Comparison of ENCODE assay signal across 23 cellular contexts in the genomic region with DNA sequence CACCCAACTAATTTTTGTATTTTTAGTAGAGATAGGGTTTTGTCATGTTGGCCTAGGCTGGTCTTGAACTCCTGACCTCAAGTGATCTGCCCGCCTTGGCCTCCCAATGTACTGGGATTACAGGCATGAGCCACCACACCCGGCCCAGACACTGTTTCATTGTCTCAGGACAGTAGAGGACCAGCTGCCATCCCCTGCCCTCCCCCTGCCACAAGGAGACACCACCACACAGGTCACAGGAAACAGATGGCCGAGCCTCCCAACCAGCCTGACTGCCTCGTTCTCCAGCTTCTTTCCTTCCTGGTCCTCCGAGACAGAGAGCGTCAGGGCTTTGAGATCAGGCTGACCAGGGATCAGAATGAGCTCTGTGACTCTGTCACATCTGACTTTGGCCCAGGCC. TPM values are rescaled to one million over a fixed set of nuclear protein-coding genes. Genes with fewer than 3 reads are reported as not detected.
DNase-seq lines count a peak whose midpoint lies in the region; ATAC-seq lines count a peak whose summit lies in the region.
"Had no signal": no experiment of that assay in that cellular context is flagged by ENCODE, and none has a peak within 500 bp of the region (broad histone marks: within the 10 kb centered on the region; RNA-seq: fewer than 3 reads in every experiment).

No MANE protein-coding gene starts in this region.

- peaks cover 2% of the 10 kb centered on the region for H3K36me3 Mint-ChIP-seq in activated T-cell treated with anti-CD3 and anti-CD28 coated beads, Interleukin-2, amount 50 U/mL, for 4 hours (ENCODE audit: insufficient read depth)

- peak overlapping the region in 9 of 11 experiments; percentile 31 to 58 (median 40); a peak in 15 of 22 replicates for H3K4me2 ChIP-seq in BLaER1 treated with 17β-estradiol and CSF1 and Interleukin-3, amounts not matched to agents 10 nM and 100 nM
- H3K4me2 ChIP-seq: A549 had no signal

- H3K36me3 ChIP-seq in BLaER1 treated with 17β-estradiol and CSF1 and Interleukin-3, amounts not matched to agents 10 nM and 100 nM: peaks cover 0 to 15% (median 0%) of the 10 kb centered on the region in 11 experiments; a peak in 5 of 22 replicates
- H3K36me3 ChIP-seq in effector memory CD4-positive, alpha-beta T cell (ENCODE audit: control insufficient read depth, insufficient read depth, low read length): no peaks in the 10 kb centered on the region
- H3K36me3 ChIP-seq: SJSA1 had no signal

- H3K4me3 ChIP-seq in BLaER1 treated with 17β-estradiol and CSF1 and Interleukin-3, amounts not matched to agents 10 nM and 100 nM: no peak overlapping the region
- no peak overlapping the region for H3K4me3 ChIP-seq in effector memory CD4-positive, alpha-beta T cell (ENCODE audit: insufficient read depth, low read depth, low read length, poor library complexity, severe bottlenecking)
- H3K4me3 ChIP-seq: A549, SJSA1 had no signal

- H3K4me3 Mint-ChIP-seq in activated T-cell treated with anti-CD3 and anti-CD28 coated beads, Interleukin-2, amount 50 U/mL, for 4 hours: no peak overlapping the region
- H3K4me3 Mint-ChIP-seq: B cell, T-cell had no signal

- H3K27ac ChIP-seq in BLaER1 treated with 17β-estradiol and CSF1 and Interleukin-3, amounts not matched to agents 10 nM and 100 nM: peak overlapping the region in 5 of 11 experiments; percentile 10 to 36 (median 23); a peak in 6 of 22 replicates
- H3K27ac ChIP-seq in effector memory CD4-positive, alpha-beta T cell (ENCODE audit: insufficient read depth, low read length, poor library complexity, severe bottlenecking): no peak overlapping the region
- H3K27ac ChIP-seq: A549, SJSA1 had no signal

- no peaks in the 10 kb centered on the region for H3K27me3 Mint-ChIP-seq in activated T-cell treated with anti-CD3 and anti-CD28 coated beads, Interleukin-2, amount 50 U/mL, for 4 hours (ENCODE audit: low read depth)
- H3K27me3 Mint-ChIP-seq: B cell, T-cell had no signal

- DNase-seq in G401 (ENCODE audit: low spot score) (peak; percentile 15), NCI-H524 (lab: John Stamatoyannopoulos, UW) (peak; percentile 48 to 89), dermis blood vessel endothelial cell (peak; percentile 38), nucleus accumbens (lab: John Stamatoyannopoulos, UW) (no peak), NAMALWA (ENCODE audit: low spot score) (no peak)
- no peak for DNase-seq in activated T-cell treated with anti-CD3 and anti-CD28 coated beads, Interleukin-2, amount 50 U/mL, for 4 hours
- DNase-seq in effector memory CD4-positive, alpha-beta T cell: no peak
- DNase-seq: DMS79, EL, H7, MV-4-11, NCI-H1105 treated with DMSO at 0.1 percent for 48 hours, NCI-H146, NCI-H1930, NCI-H2107, NCI-H2227 treated with DMSO at 0.1 percent for 48 hours, T-cell had no signal

- H3K4me1 Mint-ChIP-seq in activated T-cell treated with anti-CD3 and anti-CD28 coated beads, Interleukin-2, amount 50 U/mL, for 4 hours (ENCODE audit: low read depth): no peaks in the 10 kb centered on the region
- H3K4me1 Mint-ChIP-seq: B cell, T-cell had no signal

- no peaks in the 10 kb centered on the region for H3K9me3 ChIP-seq in BLaER1 treated with 17β-estradiol and CSF1 and Interleukin-3, amounts not matched to agents 10 nM and 100 nM (replicated peaks in 1 of 11)
- no peaks in the 10 kb centered on the region for H3K9me3 ChIP-seq in effector memory CD4-positive, alpha-beta T cell (ENCODE audit: control insufficient read depth, low read length)
- H3K9me3 ChIP-seq: A549, SJSA1 had no signal

- ATAC-seq in activated T-cell treated with anti-CD3 and anti-CD28 coated beads, Interleukin-2, amount 50 U/mL, for 4 hours: no peak
- ATAC-seq: A549, HepG2, Right ventricle myocardium inferior, T-cell had no signal

- H3K9me3 Mint-ChIP-seq in activated T-cell treated with anti-CD3 and anti-CD28 coated beads, Interleukin-2, amount 50 U/mL, for 4 hours: no peaks in the 10 kb centered on the region
- H3K9me3 Mint-ChIP-seq: T-cell had no signal

- no peaks in the 10 kb centered on the region; a peak in 2 of 22 replicates for H4K20me1 ChIP-seq in BLaER1 treated with 17β-estradiol and CSF1 and Interleukin-3, amounts not matched to agents 10 nM and 100 nM

- H3K27me3 ChIP-seq in BLaER1 treated with 17β-estradiol and CSF1 and Interleukin-3, amounts not matched to agents 10 nM and 100 nM: no peaks in the 10 kb centered on the region
- H3K27me3 ChIP-seq in effector memory CD4-positive, alpha-beta T cell (replicated peaks; ENCODE audit: control insufficient read depth, insufficient read depth, low read length, poor library complexity, severe bottlenecking): no peaks in the 10 kb centered on the region

- in situ Hi-C loops in G401 (cut with HindIII; ENCODE audit: low sequenced_read_pairs): no loop called here

- peak overlapping the region in 3 of 11 experiments; percentile 13 to 47 (median 26); a peak in 2 of 22 replicates for H3K9ac ChIP-seq in BLaER1 treated with 17β-estradiol and CSF1 and Interleukin-3, amounts not matched to agents 10 nM and 100 nM

- peaks cover 0 to 18% (median 12%) of the 10 kb centered on the region in 10 experiments; a peak in 15 of 20 replicates for H3K4me1 ChIP-seq in BLaER1 treated with 17β-estradiol and CSF1 and Interleukin-3, amounts not matched to agents 10 nM and 100 nM
- H3K4me1 ChIP-seq in effector memory CD4-positive, alpha-beta T cell (ENCODE audit: control insufficient read depth, insufficient read depth, low read length, poor library complexity, severe bottlenecking): no peaks in the 10 kb centered on the region
- H3K4me1 ChIP-seq: A549, SJSA1 had no signal

RNA-seq across cellular contexts. Expression of a gene that starts 20.8 kb away (rescaled TPM):
- total RNA-seq in G401 (2014; rRNA removed; shearing (Covaris generic)): 145 and 179 TPM in 2 replicates
- total RNA-seq in dermis blood vessel endothelial cell: 61.8 and 85.0 TPM in 2 replicates
- 100 to 1,000 TPM; 412 to 481 (median 413) TPM for total RNA-seq in activated T-cell treated with anti-CD3 and anti-CD28 coated beads, Interleukin-2, amount 50 U/mL, for 4 hours

RNA-seq across cellular contexts. Expression of a gene that starts 37.3 kb away (rescaled TPM):
- 52.9 and 71.9 TPM in 2 replicates for total RNA-seq in G401 (2014; rRNA removed; shearing (Covaris generic))
- total RNA-seq in dermis blood vessel endothelial cell: 32.3 and 37.8 TPM in 2 replicates
- total RNA-seq in activated T-cell treated with anti-CD3 and anti-CD28 coated beads, Interleukin-2, amount 50 U/mL, for 4 hours: 10 to 100 TPM; 21.6 to 23.8 (median 22.5) TPM

RNA-seq across cellular contexts. Expression of a gene that starts 51.8 kb away (rescaled TPM):
- total RNA-seq in G401 (2014; rRNA removed; shearing (Covaris generic)): 4.9 and 9.5 TPM in 2 replicates
- 29.1 and 66.9 TPM in 2 replicates for total RNA-seq in dermis blood vessel endothelial cell
- total RNA-seq in activated T-cell treated with anti-CD3 and anti-CD28 coated beads, Interleukin-2, amount 50 U/mL, for 4 hours: 1 to 10 TPM; 2.4 to 3.7 (median 2.7) TPM
- total RNA-seq: SJSA1 had no signal

RNA-seq across cellular contexts. Expression of a gene that starts 52.5 kb away (rescaled TPM):
- 0.20 and 0.62 TPM in 2 replicates for total RNA-seq in G401 (2014; rRNA removed; shearing (Covaris generic))
- 0.51 and 0.56 TPM in 2 replicates for total RNA-seq in dermis blood vessel endothelial cell
- 1 to 10 TPM in 1 of 3 donors, under 1 TPM in 2; 0.52 to 1.1 (median 0.86) TPM for total RNA-seq in activated T-cell treated with anti-CD3 and anti-CD28 coated beads, Interleukin-2, amount 50 U/mL, for 4 hours

Comparison
In these comparisons a context has a peak if more than half of its experiments do, and no peak if none do; other contexts are left out.
1. DNase-seq: peak in G401 (single experiment), NCI-H524 (2 of 2) and dermis blood vessel endothelial cell (single experiment); none in activated T-cell treated with anti-CD3 and anti-CD28 coated beads, Interleukin-2, amount 50 U/mL, for 4 hours (single experiment), nucleus accumbens (0 of 56), NAMALWA (single experiment) and effector memory CD4-positive, alpha-beta T cell (0 of 3).